20 cellular contexts compared by ENCODE assay signal in the genomic region with DNA sequence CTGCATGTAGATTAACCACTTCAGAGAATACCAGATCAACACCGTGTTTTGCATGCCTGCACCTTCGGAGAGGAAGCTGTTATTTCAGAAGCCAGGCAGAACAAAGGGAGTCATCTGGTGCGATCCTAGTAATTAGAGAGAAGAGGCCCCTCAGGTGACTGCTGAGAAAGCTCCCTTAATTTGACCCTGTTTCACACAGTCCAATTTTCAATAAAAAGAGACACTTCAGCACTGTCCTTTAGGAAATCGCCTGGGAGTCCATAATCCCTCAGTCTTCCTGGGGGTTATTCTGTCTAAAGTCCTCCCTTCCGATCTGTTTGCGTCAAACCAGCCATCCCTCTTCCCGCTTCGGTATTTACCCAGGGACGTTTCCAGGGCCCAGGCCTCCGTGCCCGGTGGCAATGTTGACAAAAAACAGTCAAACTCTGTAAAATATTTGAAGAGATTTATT. TPM values are rescaled to one million over a fixed set of nuclear protein-coding genes. Genes with fewer than 3 reads are reported as not detected.
DNase-seq lines count a peak whose midpoint lies in the region; ATAC-seq and TF ChIP-seq lines count a peak whose summit lies in the region.
"Had no signal": no experiment of that assay in that cellular context is flagged by ENCODE, and none has a peak within 500 bp of the region (broad histone marks: within the 10 kb centered on the region; RNA-seq: fewer than 3 reads in every experiment).

No MANE protein-coding gene starts in this region.

- H3K9me3 Mint-ChIP-seq in WTC11 (no peaks in the 10 kb centered on the region), MCF 10A (ENCODE audit: unreplicated experiment) (no peaks in the 10 kb centered on the region)
- H3K9me3 Mint-ChIP-seq: activated CD8-positive, alpha-beta T cell treated with anti-CD3 and anti-CD28 coated beads for 36 hours; activated naive CD8-positive, alpha-beta T cell treated with anti-CD3 and anti-CD28 coated beads, Interleukin-2, amount 50 U/mL, for 24 hours; naive B cell; stimulated activated memory B cell treated with anti-CD40 and anti-IgM and Interleukin-4, amounts not matched to agents 10 μg/mL and 1 μg/mL and 100 μg/mL, for 72 hours had no signal

- no peak for DNase-seq in WTC11 (ENCODE audit: low spot score)
- no peak for DNase-seq in mucosa of descending colon
- no peak for DNase-seq in MCF 10A (ENCODE audit: unreplicated experiment)
- no peak for DNase-seq in stimulated activated CD4-positive, alpha-beta T cell treated with anti-CD3 and anti-CD28 coated beads, Interleukin-1b, Interleukin-23, amount 100 ng/mL, for 48 hours
- DNase-seq: activated CD8-positive, alpha-beta T cell treated with anti-CD3 and anti-CD28 coated beads for 36 hours; activated naive CD8-positive, alpha-beta T cell treated with anti-CD3 and anti-CD28 coated beads, Interleukin-2, amount 50 U/mL, for 24 hours; activated T-cell treated with anti-CD3 and anti-CD28 coated beads, Interleukin-2, amount 50 U/mL, for 48 hours; naive B cell; psoas muscle; RPMI8226; stimulated activated CD4-positive, alpha-beta T cell treated with anti-CD3 and anti-CD28 coated beads, Interleukin-12 subunit alpha, Interleukin-12 subunit beta, amount 100 ng/mL, for 4 hours; SW 1271 had no signal

- no peaks in the 10 kb centered on the region for H3K27me3 ChIP-seq in Loucy (ENCODE audit: insufficient read depth, low read length, poor library complexity, severe bottlenecking)

- peak overlapping the region; percentile 50 for H3K4me3 ChIP-seq in Loucy (ENCODE audit: low read length, poor library complexity, severe bottlenecking)
- H3K4me3 ChIP-seq in mucosa of descending colon, result no peak overlapping the region
- H3K4me3 ChIP-seq: lung, psoas muscle, tibial artery had no signal

- H3K4me1 Mint-ChIP-seq in WTC11 (peaks cover 53% of the 10 kb centered on the region), MCF 10A (ENCODE audit: insufficient read depth, unreplicated experiment) (no peaks in the 10 kb centered on the region)

- CTCF ChIA-PET in WTC11 (lab: Charles Lee), result interaction anchor here (0.7 to 1.0 kb wide), 2 partner anchors 84 to 150 kb away, joined by 3 to 4 read pairs; no protein-coding TSS in a partner anchor
- CTCF ChIA-PET in MCF 10A (lab: Yijun Ruan, JAX), result no interaction called here

- POLR2A ChIA-PET in WTC11 (lab: Charles Lee) (interaction anchor here (2.6 kb wide), 1 partner anchor 23 kb away, joined by 12 read pairs; a partner anchor contains a TSS), MCF 10A (lab: Yijun Ruan, JAX) (interaction anchor here (0.6 to 0.8 kb wide), 2 partner anchors 9 to 367 kb away, joined by 3 read pairs; no protein-coding TSS in a partner anchor)

- H3K36me3 Mint-ChIP-seq in WTC11 (no peaks in the 10 kb centered on the region), MCF 10A (ENCODE audit: insufficient read depth, unreplicated experiment) (no peaks in the 10 kb centered on the region)
- H3K36me3 Mint-ChIP-seq: stimulated activated memory B cell treated with anti-CD40 and anti-IgM and Interleukin-4, amounts not matched to agents 10 μg/mL and 1 μg/mL and 100 μg/mL, for 72 hours had no signal

- H3K9me3 ChIP-seq in ES-I3 (ENCODE audit: control insufficient read depth, insufficient read depth, low read length) (no peaks in the 10 kb centered on the region), Loucy (ENCODE audit: insufficient read depth, low read depth, low read length) (no peaks in the 10 kb centered on the region), mucosa of descending colon (no peaks in the 10 kb centered on the region)
- H3K9me3 ChIP-seq: psoas muscle, tibial artery had no signal

- H3K4me1 ChIP-seq in ES-I3 (ENCODE audit: insufficient read depth, low read length) (peaks cover 31% of the 10 kb centered on the region), Loucy (ENCODE audit: insufficient read depth, low read length, poor library complexity, severe bottlenecking) (peaks cover 8% of the 10 kb centered on the region), mucosa of descending colon (ENCODE audit: low read depth) (peaks cover 3% of the 10 kb centered on the region)
- H3K4me1 ChIP-seq: psoas muscle, tibial artery had no signal

- H3K9me2 ChIP-seq in Loucy (replicated peaks; ENCODE audit: low read depth, low read length), result no peaks in the 10 kb centered on the region

- TF ChIP-seq CTCF in Loucy (conservative IDR thresholded peaks at IDR 0.05; ENCODE audit: low read length), result no peak
- TF ChIP-seq CTCF in WTC11 (IDR thresholded peaks at IDR 0.05), result no peak
- TF ChIP-seq CTCF in mucosa of descending colon (IDR thresholded peaks at IDR 0.05), result no peak
- no peak for TF ChIP-seq CTCF in MCF 10A (IDR thresholded peaks at IDR 0.05; ENCODE audit: unreplicated experiment)

- H3K9ac ChIP-seq in ES-I3 (ENCODE audit: low read depth, low read length), result peak overlapping the region; percentile 35; the same call in 1 of the 2 replicates
- H3K9ac ChIP-seq in Loucy (ENCODE audit: low read depth, low read length, poor library complexity, severe bottlenecking), result no peak overlapping the region

- intact Hi-C loops in mucosa of descending colon (cut with DNase I, micrococcal nuclease), result no loop called here
- intact Hi-C loops in MCF 10A (cut with micrococcal nuclease), result no loop called here

- H3K36me3 ChIP-seq in ES-I3 (ENCODE audit: insufficient read depth, low read length), result no peaks in the 10 kb centered on the region
- H3K36me3 ChIP-seq in Loucy (ENCODE audit: insufficient read depth, low read length), result no peaks in the 10 kb centered on the region
- no peaks in the 10 kb centered on the region for H3K36me3 ChIP-seq in mucosa of descending colon (ENCODE audit: low read depth)
- H3K36me3 ChIP-seq: tibial artery had no signal

- BruUV-seq in MCF 10A (replicated peaks; lab: Mats Ljungman, UMichigan), result no TSS peak

- no peaks in the 10 kb centered on the region for H3K79me2 ChIP-seq in Loucy (ENCODE audit: insufficient read depth, low read length)

- H3K4me2 ChIP-seq in Loucy (ENCODE audit: low read depth, low read length, poor library complexity, severe bottlenecking), result peak overlapping the region; percentile 64

- peak overlapping the region; percentile 69 for H2AFZ ChIP-seq in Loucy (ENCODE audit: low read length)

- H3F3A ChIP-seq in Loucy (ENCODE audit: low read depth), result no peaks in the 10 kb centered on the region

- no peaks in the 10 kb centered on the region for H4K20me1 ChIP-seq in Loucy (ENCODE audit: insufficient read depth, low read length, poor library complexity, severe bottlenecking)

- H3K27me3 Mint-ChIP-seq in WTC11 (ENCODE audit: low read depth) (peaks cover 3% of the 10 kb centered on the region; the same call in 1 of the 2 replicates), MCF 10A (ENCODE audit: insufficient read depth, unreplicated experiment) (peaks cover 92% of the 10 kb centered on the region)

- peak overlapping the region; percentile 35 for H3K4me3 Mint-ChIP-seq in WTC11
- H3K4me3 Mint-ChIP-seq in MCF 10A (ENCODE audit: unreplicated experiment), result no peak overlapping the region
- H3K4me3 Mint-ChIP-seq: activated CD8-positive, alpha-beta T cell treated with anti-CD3 and anti-CD28 coated beads for 36 hours; activated naive CD8-positive, alpha-beta T cell treated with anti-CD3 and anti-CD28 coated beads, Interleukin-2, amount 50 U/mL, for 24 hours; B cell; naive B cell; stimulated activated memory B cell treated with anti-CD40 and anti-IgM and Interleukin-4, amounts not matched to agents 10 μg/mL and 1 μg/mL and 100 μg/mL, for 72 hours had no signal

- peak overlapping the region; percentile 93 for H3K27ac Mint-ChIP-seq in WTC11
- no peak overlapping the region for H3K27ac Mint-ChIP-seq in MCF 10A (ENCODE audit: low read depth, unreplicated experiment)
- H3K27ac Mint-ChIP-seq: activated CD8-positive, alpha-beta T cell treated with anti-CD3 and anti-CD28 coated beads for 36 hours; activated naive CD8-positive, alpha-beta T cell treated with anti-CD3 and anti-CD28 coated beads, Interleukin-2, amount 50 U/mL, for 24 hours; B cell; naive B cell; stimulated activated memory B cell treated with anti-CD40 and anti-IgM and Interleukin-4, amounts not matched to agents 10 μg/mL and 1 μg/mL and 100 μg/mL, for 72 hours had no signal

- 0 out of 2 replicates have a peak, but pooled peaks have one; percentile 17 for ATAC-seq in WTC11
- ATAC-seq in mucosa of descending colon, result peak; percentile 65
- ATAC-seq in HG03196 (IDR thresholded peaks at IDR 0.05; ENCODE audit: unreplicated experiment), result no peak
- ATAC-seq in HG03159 (IDR thresholded peaks at IDR 0.05; ENCODE audit: unreplicated experiment), result no peak
- ATAC-seq: activated CD8-positive, alpha-beta T cell treated with anti-CD3 and anti-CD28 coated beads for 36 hours; activated naive CD8-positive, alpha-beta T cell treated with anti-CD3 and anti-CD28 coated beads, Interleukin-2, amount 50 U/mL, for 24 hours; psoas muscle; stimulated activated memory B cell treated with anti-CD40 and anti-IgM and Interleukin-4, amounts not matched to agents 10 μg/mL and 1 μg/mL and 100 μg/mL, for 72 hours had no signal

TF ChIP-seq in WTC11, 78 proteins besides CTCF, POLR2A, EP300 and RAD21:
- TF ChIP-seq ATF1 (CRISPR knock-in tag; IDR thresholded peaks at IDR 0.05), result no peak

RNA-seq across cellular contexts. Expression of a gene that starts 23.4 kb away (rescaled TPM):
- total RNA-seq in WTC11 (2021) (39.9 to 52.3 TPM (median 41.8 TPM) in 3 replicates), mucosa of descending colon (10 to 100 TPM; 13.7 to 32.6 (median 20.7) TPM), MCF 10A (2022) (15.7 and 16.4 TPM in 2 replicates)

Comparison
In these comparisons a context has a peak if more than half of its experiments do, and no peak if none do; other contexts are left out.
1. ATAC-seq: peak in WTC11 (single experiment) and mucosa of descending colon (single experiment); none in HG03196 (single experiment) and HG03159 (single experiment).